13 cellular contexts compared by ENCODE assay signal in the genomic region with DNA sequence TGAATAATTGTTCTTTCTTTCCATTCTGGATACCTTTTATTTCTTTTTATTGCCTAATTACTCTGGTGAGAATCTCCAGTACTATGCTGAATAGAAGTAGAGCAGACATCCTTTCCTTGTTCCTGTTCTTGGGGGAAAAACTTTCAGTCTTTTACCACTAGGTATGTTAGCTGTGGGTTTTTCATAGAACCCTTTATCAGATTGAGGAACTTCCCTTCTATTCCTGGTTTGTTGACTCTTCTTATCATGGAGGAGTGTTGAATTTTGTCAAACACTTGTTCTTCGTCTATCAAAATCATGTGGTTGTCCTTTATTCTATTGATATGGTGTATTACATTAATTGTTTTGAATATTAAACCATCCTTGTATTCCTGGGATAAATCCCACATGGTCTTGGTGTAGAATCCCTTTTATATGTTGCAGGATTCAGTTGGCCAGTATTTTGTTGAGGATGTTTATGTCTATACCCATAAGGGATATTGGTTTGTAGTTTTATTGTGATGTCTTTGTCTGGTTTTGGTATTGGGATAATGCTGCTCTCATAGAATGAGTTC. TPM values are rescaled to one million over a fixed set of nuclear protein-coding genes. Genes with fewer than 3 reads are reported as not detected.
DNase-seq lines count a peak whose midpoint lies in the region; ATAC-seq and TF ChIP-seq lines count a peak whose summit lies in the region.
"Had no signal": no experiment of that assay in that cellular context is flagged by ENCODE, and none has a peak within 500 bp of the region (broad histone marks: within the 10 kb centered on the region; RNA-seq: fewer than 3 reads in every experiment).

No MANE protein-coding gene starts in this region.

- no peak overlapping the region for H4K8ac ChIP-seq in H9 (replicated peaks; ENCODE audit: insufficient read length, low read depth, low read length)

- H3K27me3 Mint-ChIP-seq in CD4-positive, CD25-positive, alpha-beta regulatory T cell = no peaks in the 10 kb centered on the region
- H3K27me3 Mint-ChIP-seq in H9 (ENCODE audit: low read depth) (peaks cover 10% of the 10 kb centered on the region), activated B cell treated with CpG ODN at 0.5 μM for 24 hours (no peaks in the 10 kb centered on the region), mesothelial cell of epicardium (ENCODE audit: low read depth) (no peaks in the 10 kb centered on the region)

- CTCF ChIA-PET in activated B cell treated with CpG ODN at 0.5 μM for 24 hours (lab: Charles Lee) = no interaction called here

- H2BK120ac ChIP-seq in H9 (ENCODE audit: low read depth, low read length, poor library complexity, severe bottlenecking) = no peak overlapping the region

- intact Hi-C loops in activated B cell treated with CpG ODN at 0.5 μM for 24 hours (cut with micrococcal nuclease) = no loop called here
- intact Hi-C loops in sciatic nerve (cut with DNase I) = no loop called here

- H3K23ac ChIP-seq in H9 (ENCODE audit: insufficient read length, low read depth, low read length) = no peak overlapping the region

- H3K27me3 ChIP-seq in CD4-positive, CD25-positive, alpha-beta regulatory T cell (ENCODE audit: control insufficient read depth, insufficient read depth, low read length) = no peaks in the 10 kb centered on the region
- H3K27me3 ChIP-seq in H9 (ENCODE audit: insufficient read depth, low read length) = no peaks in the 10 kb centered on the region
- H3K27me3 ChIP-seq: brain microvascular endothelial cell, gastroesophageal sphincter, testis had no signal

- peak overlapping the region; percentile 1 for H3K27ac ChIP-seq in CD4-positive, CD25-positive, alpha-beta regulatory T cell (ENCODE audit: insufficient read depth, low read length, poor library complexity, severe bottlenecking)
- no peak overlapping the region for H3K27ac ChIP-seq in H9 (ENCODE audit: insufficient read length, low read depth, low read length)
- H3K27ac ChIP-seq: brain microvascular endothelial cell, gastroesophageal sphincter, testis had no signal

- no peak overlapping the region for H2BK12ac ChIP-seq in H9 (ENCODE audit: insufficient read length, low read depth, low read length)

- H3K4me1 ChIP-seq in CD4-positive, CD25-positive, alpha-beta regulatory T cell (ENCODE audit: control insufficient read depth, insufficient read depth, low read length, poor library complexity, severe bottlenecking) = peaks cover 65% of the 10 kb centered on the region
- peaks cover 4% of the 10 kb centered on the region for H3K4me1 ChIP-seq in H9 (ENCODE audit: insufficient read depth, low read length)

- H2BK5ac ChIP-seq in H9 (ENCODE audit: insufficient read length, low read length) = no peak overlapping the region

- ATAC-seq in CD4-positive, CD25-positive, alpha-beta regulatory T cell (ENCODE audit: low read depth in 2 of 2) = no peak
- no peak for ATAC-seq in activated B cell treated with CpG ODN at 0.5 μM for 24 hours (ENCODE audit: low read depth)
- ATAC-seq in sciatic nerve = no peak
- ATAC-seq: gastroesophageal sphincter had no signal

- no peak overlapping the region for H3K56ac ChIP-seq in H9 (ENCODE audit: insufficient read length, low read depth, low read length)

- H2BK20ac ChIP-seq in H9 (ENCODE audit: low read depth, low read length, poor library complexity, severe bottlenecking) = no peak overlapping the region

- peaks cover 8% of the 10 kb centered on the region for H3K36me3 ChIP-seq in CD4-positive, CD25-positive, alpha-beta regulatory T cell (ENCODE audit: control insufficient read depth, insufficient read depth, low read length)

- peaks cover 7% of the 10 kb centered on the region for H3K23me2 ChIP-seq in H9 (ENCODE audit: insufficient read length, low read depth, low read length, poor library complexity, severe bottlenecking)

- H3K14ac ChIP-seq in H9 (ENCODE audit: insufficient read depth, low read length) = no peak overlapping the region

- no peaks in the 10 kb centered on the region for H3K79me1 ChIP-seq in H9 (ENCODE audit: insufficient read depth, low read depth, low read length, poor library complexity, severe bottlenecking)

- H3K9me3 ChIP-seq in CD4-positive, CD25-positive, alpha-beta regulatory T cell (ENCODE audit: control insufficient read depth in 2 of 2, low read length in 2 of 2) = no peaks in the 10 kb centered on the region
- no peaks in the 10 kb centered on the region for H3K9me3 ChIP-seq in H9 (ENCODE audit: control insufficient read depth, low read depth, low read length)
- H3K9me3 ChIP-seq: gastroesophageal sphincter, testis had no signal

- H3K9me3 Mint-ChIP-seq in CD4-positive, CD25-positive, alpha-beta regulatory T cell = no peaks in the 10 kb centered on the region
- H3K9me3 Mint-ChIP-seq in H9 (peaks cover 2 to 3% of the 10 kb centered on the region in 2 experiments; a peak in 2 of 5 replicates), activated B cell treated with CpG ODN at 0.5 μM for 24 hours (no peaks in the 10 kb centered on the region), mesothelial cell of epicardium (peaks cover 11% of the 10 kb centered on the region)

- H3T11ph ChIP-seq in H9 (ENCODE audit: low read length) = no peak overlapping the region

- no peak overlapping the region for H3K18ac ChIP-seq in H9 (ENCODE audit: insufficient read length, low read depth, low read length)

- H4K91ac ChIP-seq in H9 (ENCODE audit: insufficient read length, low read depth, low read length) = no peak overlapping the region

- H4K5ac ChIP-seq in H9 (ENCODE audit: insufficient read length, low read depth, low read length) = no peak overlapping the region

- POLR2A ChIA-PET in activated B cell treated with CpG ODN at 0.5 μM for 24 hours (lab: Charles Lee) = interaction anchor here (1.2 to 6.4 kb wide), 2 partner anchors 17 to 52 kb away, joined by 3 to 56 read pairs; no protein-coding TSS in a partner anchor

- no peak overlapping the region for H3K4me2 ChIP-seq in H9 (ENCODE audit: insufficient read depth, insufficient read length, low read length)

- no peak overlapping the region for H2BK15ac ChIP-seq in H9 (ENCODE audit: low read depth, low read length)

- no peak overlapping the region for H3K4ac ChIP-seq in H9 (ENCODE audit: low read depth, low read length)

- no peaks in the 10 kb centered on the region for H3K79me2 ChIP-seq in H9 (ENCODE audit: insufficient read depth, low read length)

- H3K27ac Mint-ChIP-seq in CD4-positive, CD25-positive, alpha-beta regulatory T cell = peak overlapping the region; percentile 83 to 90 (median 89)
- 0 out of 7 replicates have a peak overlapping the region, but pooled peaks of 1 of the 3 experiments have one; percentile 75 for H3K27ac Mint-ChIP-seq in H9
- peak overlapping the region; percentile 36 for H3K27ac Mint-ChIP-seq in activated B cell treated with CpG ODN at 0.5 μM for 24 hours
- H3K27ac Mint-ChIP-seq in mesothelial cell of epicardium = no peak overlapping the region

- no CpG with 5 or more reads among the region's 1 CpG for WGBS in H9 (ENCODE audit: extremely low coverage, insufficient read length, low lambda C conversion rate)

- no peaks in the 10 kb centered on the region for H4K20me1 ChIP-seq in H9 (ENCODE audit: control insufficient read depth, insufficient read depth, insufficient read length)

- H2AK5ac ChIP-seq in H9 (ENCODE audit: insufficient read length, low read length) = no peak overlapping the region

- no peak overlapping the region for H3K9ac ChIP-seq in H9 (ENCODE audit: extremely low read depth, insufficient read length, low read length)

- peak overlapping the region; percentile 83 to 92 (median 90) for H3K4me3 Mint-ChIP-seq in CD4-positive, CD25-positive, alpha-beta regulatory T cell
- peak overlapping the region; percentile 51 to 74; a peak in 4 of 5 replicates for H3K4me3 Mint-ChIP-seq in H9
- peak overlapping the region; percentile 73 for H3K4me3 Mint-ChIP-seq in activated B cell treated with CpG ODN at 0.5 μM for 24 hours
- H3K4me3 Mint-ChIP-seq in mesothelial cell of epicardium = peak overlapping the region; percentile 72

- no peak overlapping the region for H3K4me3 ChIP-seq in CD4-positive, CD25-positive, alpha-beta regulatory T cell (ENCODE audit: low read depth, low read length)
- H3K4me3 ChIP-seq: gastroesophageal sphincter, testis had no signal

- H3K36me3 Mint-ChIP-seq in CD4-positive, CD25-positive, alpha-beta regulatory T cell = no peaks in the 10 kb centered on the region
- H3K36me3 Mint-ChIP-seq in H9 (ENCODE audit: insufficient read depth in 1 of 3, low read depth in 3 of 3) = peaks cover 5 to 9% (median 8%) of the 10 kb centered on the region in 3 experiments; a peak in 5 of 7 replicates
- peaks cover 8% of the 10 kb centered on the region for H3K36me3 Mint-ChIP-seq in activated B cell treated with CpG ODN at 0.5 μM for 24 hours (ENCODE audit: low read depth)
- H3K36me3 Mint-ChIP-seq in mesothelial cell of epicardium = peaks cover 13% of the 10 kb centered on the region

- no peak for TF ChIP-seq CTCF in H9 (conservative IDR thresholded peaks at IDR 0.05)
- no peak for TF ChIP-seq CTCF in activated B cell treated with CpG ODN at 0.5 μM for 24 hours (IDR thresholded peaks at IDR 0.05)
- no peak for TF ChIP-seq CTCF in mesothelial cell of epicardium (IDR thresholded peaks at IDR 0.05; ENCODE audit: unreplicated experiment)

- no peak for DNase-seq in CD4-positive, CD25-positive, alpha-beta regulatory T cell
- DNase-seq in H9 (no peak), activated B cell treated with CpG ODN at 0.5 μM for 24 hours (no peak), mesothelial cell of epicardium (ENCODE audit: low spot score in 2 of 2, unreplicated experiment in 2 of 2) (no peak), COLO829 (ENCODE audit: low spot score) (no peak), sciatic nerve (ENCODE audit: low spot score) (no peak), DMS 273 treated with DMSO at 0.1 percent for 48 hours (lab: John Stamatoyannopoulos, UW) (no peak)
- DNase-seq in stimulated activated CD4-positive, alpha-beta T cell treated with anti-CD3 and anti-CD28 coated beads, Interleukin-15, amount 100 ng/mL, for 24 hours = no peak
- DNase-seq: brain microvascular endothelial cell, COR-L47, KG1, testis had no signal

- H2AFZ ChIP-seq in H9 (ENCODE audit: low read length) = no peak overlapping the region

- H3K4me1 Mint-ChIP-seq in CD4-positive, CD25-positive, alpha-beta regulatory T cell = peaks cover 5 to 76% (median 45%) of the 10 kb centered on the region in 4 donors
- H3K4me1 Mint-ChIP-seq in H9 (peaks cover 33 to 35% of the 10 kb centered on the region in 2 experiments), activated B cell treated with CpG ODN at 0.5 μM for 24 hours (peaks cover 71% of the 10 kb centered on the region), mesothelial cell of epicardium (peaks cover 23% of the 10 kb centered on the region)

RNA-seq across cellular contexts. Expression of gene SH3BP2, which starts 23.6 kb away (rescaled TPM):
- total RNA-seq in CD4-positive, CD25-positive, alpha-beta regulatory T cell = 61.7 TPM
- 1 to 10 TPM; 7.6 to 8.6 (median 8.4) TPM for polyA plus RNA-seq in CD4-positive, CD25-positive, alpha-beta regulatory T cell
- total RNA-seq in H9 (2021) (34.1 and 37.6 TPM in 2 replicates), activated B cell treated with CpG ODN at 0.5 μM for 24 hours (40.4 and 43.2 TPM in 2 replicates), mesothelial cell of epicardium (72.9 to 79.0 TPM (median 76.7 TPM) in 3 replicates), sciatic nerve (82.7 TPM)

RNA-seq across cellular contexts. Expression of gene ADD1, which starts 27.2 kb away (rescaled TPM):
- 242 TPM for total RNA-seq in CD4-positive, CD25-positive, alpha-beta regulatory T cell
- polyA plus RNA-seq in CD4-positive, CD25-positive, alpha-beta regulatory T cell = 100 to 1,000 TPM; 142 to 151 (median 145) TPM
- total RNA-seq in H9 (2021) = 163 and 166 TPM in 2 replicates
- 326 and 340 TPM in 2 replicates for total RNA-seq in activated B cell treated with CpG ODN at 0.5 μM for 24 hours
- total RNA-seq in mesothelial cell of epicardium = 277 to 297 TPM (median 287 TPM) in 3 replicates
- total RNA-seq in sciatic nerve = 429 TPM
